24 cellular contexts compared by ENCODE assay signal in genomic region chr4:171582961-171583581, GRCh38.
DNase-seq lines count a peak whose midpoint lies in the region; ATAC-seq, FAIRE-seq and TF ChIP-seq lines count a peak whose summit lies in the region.
"Had no signal": no experiment of that assay in that cellular context is flagged by ENCODE, and none has a peak within 500 bp of the region (broad histone marks: within the 10 kb centered on the region; RNA-seq: fewer than 3 reads in every experiment).

No MANE protein-coding gene starts in this region.

- FAIRE-seq in GM12892 (lab: Jason Lieb, UNC): peak; percentile 51
- FAIRE-seq in GM12878 (lab: Jason Lieb, UNC): no peak
- FAIRE-seq: H1 had no signal

- H3K4me2 ChIP-seq in GM12878 (ENCODE audit: control insufficient read depth, insufficient read depth): no peak overlapping the region

- H3K36me3 Mint-ChIP-seq in immature natural killer cell: no peaks in the 10 kb centered on the region
- H3K36me3 Mint-ChIP-seq: activated naive CD8-positive, alpha-beta T cell; brain; CD8-positive, alpha-beta memory T cell had no signal

- H3K9me3 Mint-ChIP-seq in immature natural killer cell: peaks cover 2 to 29% (median 12%) of the 10 kb centered on the region in 6 donors
- H3K9me3 Mint-ChIP-seq: stimulated activated naive CD8-positive, alpha-beta T cell treated with anti-CD3 and anti-CD28 coated beads, Interleukin-15, Interleukin-2, amounts not matched to agents 100 ng/mL and 50 ng/mL, for 24 hours had no signal

- no peak overlapping the region for H3K4me3 Mint-ChIP-seq in immature natural killer cell
- H3K4me3 Mint-ChIP-seq: activated naive CD8-positive, alpha-beta T cell; brain; CD8-positive, alpha-beta memory T cell; stimulated activated naive CD8-positive, alpha-beta T cell treated with anti-CD3 and anti-CD28 coated beads, Interleukin-15, Interleukin-2, amounts not matched to agents 100 ng/mL and 50 ng/mL, for 24 hours had no signal

- H3K9me3 ChIP-seq in GM12878 (replicated peaks; ENCODE audit: control insufficient read depth, insufficient read depth, low read length) (peaks cover 3% of the 10 kb centered on the region; the same call in 1 of the 3 replicates), right atrium auricular region (no peaks in the 10 kb centered on the region)
- H3K9me3 ChIP-seq: colonic mucosa, ovary, right lobe of liver, upper lobe of left lung had no signal

- POLR2A ChIA-PET in GM12878 (lab: Charles Lee): no interaction called here

- no peaks in the 10 kb centered on the region for H3K79me2 ChIP-seq in GM12878 (ENCODE audit: control insufficient read depth, insufficient read depth, low read length)

- TF ChIP-seq POLR2A in GM12892 (IDR thresholded peaks at IDR 0.05; ENCODE audit: low read depth, low read length) (no peak), GM12878 (IDR thresholded peaks at IDR 0.05; ENCODE audit: low read depth, low read length) (no peak)

- H3K27me3 ChIP-seq in GM12878 (replicated peaks in 1 of 2; ENCODE audit: control insufficient read depth in 2 of 2, insufficient read depth in 2 of 2, low read length in 1 of 2): no peaks in the 10 kb centered on the region
- no peaks in the 10 kb centered on the region for H3K27me3 ChIP-seq in right atrium auricular region
- H3K27me3 ChIP-seq: colonic mucosa, ovary, right lobe of liver, upper lobe of left lung had no signal

- H3K27ac ChIP-seq in GM12878 (ENCODE audit: control insufficient read depth, insufficient read depth) (no peak overlapping the region), right atrium auricular region (no peak overlapping the region)
- H3K27ac ChIP-seq: colonic mucosa, ovary, right lobe of liver, upper lobe of left lung had no signal

- RAD21 ChIA-PET in GM12878 (lab: Charles Lee; ENCODE audit: unreplicated experiment): no interaction called here

- H2AFZ ChIP-seq in GM12878 (ENCODE audit: control insufficient read depth, low read depth, low read length): no peak overlapping the region

- intact Hi-C loops in GM12878 (cut with micrococcal nuclease; ENCODE audit: unreplicated experiment): no loop called here

- no peak overlapping the region for H3K4me3 ChIP-seq in GM12878
- no peak overlapping the region for H3K4me3 ChIP-seq in right atrium auricular region
- H3K4me3 ChIP-seq: colonic mucosa, ovary, right lobe of liver, upper lobe of left lung had no signal

- ATAC-seq in GM21360 (IDR thresholded peaks at IDR 0.05; ENCODE audit: unreplicated experiment) (peak; percentile 57), HG03103 (IDR thresholded peaks at IDR 0.05; ENCODE audit: low read depth, unreplicated experiment) (peak; percentile 46), GM12878 (peak; percentile 58), HG02884 (IDR thresholded peaks at IDR 0.05; ENCODE audit: unreplicated experiment) (no peak)
- ATAC-seq: activated CD4-positive, CD25-positive, alpha-beta regulatory T cell treated with anti-CD3 and anti-CD28 coated beads, Interleukin-2, amount 50 U/mL, for 24 hours; right lobe of liver had no signal

- no peak for TF ChIP-seq CTCF in GM12878 (IDR thresholded peaks at IDR 0.05 in 2 of 3, conservative IDR thresholded peaks at IDR 0.05 in 1 of 3; ENCODE audit: control insufficient read depth in 2 of 3, extremely low read depth in 1 of 3, insufficient read depth in 1 of 3, low read depth in 3 of 3, low read length in 3 of 3)
- no peak for TF ChIP-seq CTCF in right atrium auricular region (IDR thresholded peaks at IDR 0.05)

- H3K36me3 ChIP-seq in GM12878 (ENCODE audit: control insufficient read depth in 2 of 2, insufficient read depth in 2 of 2, low read length in 1 of 2) (no peaks in the 10 kb centered on the region), right atrium auricular region (no peaks in the 10 kb centered on the region)
- H3K36me3 ChIP-seq: colonic mucosa, ovary, right lobe of liver, upper lobe of left lung had no signal

- CTCF ChIA-PET in GM12878 (lab: Yijun Ruan, JAX): no interaction called here

- no peak for TF ChIP-seq RAD21 in GM12878 (IDR thresholded peaks at IDR 0.05; ENCODE audit: insufficient read depth, low read depth, low read length)

- in situ Hi-C loops in GM12878 (cut with MboI): no loop called here

- WGBS in GM12878 (ENCODE audit: insufficient coverage, insufficient replicate concordance, low lambda C conversion rate, missing lambda C conversion rate): 26% methylated on average over 3 of the region's 4 CpGs

- no peak for DNase-seq in GM12892 (ENCODE audit: insufficient read length)
- DNase-seq in GM12878 (ENCODE audit: low read depth, low spot score): no peak
- DNase-seq in immature natural killer cell: no peak
- DNase-seq in midbrain (lab: John Stamatoyannopoulos, UW): no peak
- DNase-seq in right atrium auricular region (ENCODE audit: low spot score): no peak
- DNase-seq: CD8-positive, alpha-beta memory T cell; colonic mucosa; DMS79 treated with DMSO at 0.1 percent for 48 hours; head of caudate nucleus; NCI-H2081 treated with DMSO at 0.1 percent for 48 hours; NCI-H510A treated with DMSO at 0.1 percent for 48 hours; ovary; right lobe of liver; Right ventricle myocardium superior; T-helper 2 cell; upper lobe of left lung had no signal

- H3K4me1 ChIP-seq in GM12878 (ENCODE audit: control insufficient read depth, insufficient read depth, low read length) (peaks cover 9% of the 10 kb centered on the region), right atrium auricular region (no peaks in the 10 kb centered on the region)
- H3K4me1 ChIP-seq: colonic mucosa, right lobe of liver, upper lobe of left lung had no signal

- no TSS peak for BruUV-seq in GM12878 (replicated peaks; lab: Mats Ljungman, UMichigan)

- H3K27me3 Mint-ChIP-seq in immature natural killer cell (ENCODE audit: low read depth in 3 of 3): no peaks in the 10 kb centered on the region
- H3K27me3 Mint-ChIP-seq: activated naive CD8-positive, alpha-beta T cell; brain; CD8-positive, alpha-beta memory T cell; stimulated activated naive CD8-positive, alpha-beta T cell treated with anti-CD3 and anti-CD28 coated beads, Interleukin-15, Interleukin-2, amounts not matched to agents 100 ng/mL and 50 ng/mL, for 24 hours had no signal

- no peak overlapping the region for H3K9ac ChIP-seq in GM12878 (ENCODE audit: control insufficient read depth, insufficient read depth, low read length)

- no peak overlapping the region for H3K27ac Mint-ChIP-seq in immature natural killer cell
- H3K27ac Mint-ChIP-seq: activated naive CD8-positive, alpha-beta T cell; brain; CD8-positive, alpha-beta memory T cell had no signal

- no peaks in the 10 kb centered on the region for H4K20me1 ChIP-seq in GM12878 (ENCODE audit: control insufficient read depth, insufficient read depth)

- SMC1A ChIA-PET in GM12878 (lab: Charles Lee; ENCODE audit: uncharacterized antibody, unreplicated experiment): interaction anchor here (2.5 kb wide), 1 partner anchor 13 kb away, joined by 6 read pairs; no protein-coding TSS in a partner anchor

- no peaks in the 10 kb centered on the region for H3K4me1 Mint-ChIP-seq in immature natural killer cell
- H3K4me1 Mint-ChIP-seq: CD8-positive, alpha-beta memory T cell had no signal

- no peak for TF ChIP-seq EP300 in GM12878 (IDR thresholded peaks at IDR 0.05; ENCODE audit: borderline replicate concordance in 1 of 2, control insufficient read depth in 1 of 2, low read depth in 2 of 2, low read length in 2 of 2)

TF ChIP-seq in GM12878, 131 proteins besides CTCF, POLR2A, EP300 and RAD21 (continues in another document):
- TF ChIP-seq RELA (IDR thresholded peaks at IDR 0.05; ENCODE audit: borderline replicate concordance, partially characterized antibody) (no peak), CUX1 (IDR thresholded peaks at IDR 0.05; ENCODE audit: insufficient replicate concordance, low read depth, low read length) (no peak), RB1 (IDR thresholded peaks at IDR 0.05; ENCODE audit: borderline replicate concordance) (no peak), CBFB (IDR thresholded peaks at IDR 0.05; ENCODE audit: low read depth) (no peak), POU2F2 (IDR thresholded peaks at IDR 0.05; ENCODE audit: borderline replicate concordance, low read depth, low read length) (no peak), SUPT20H (IDR thresholded peaks at IDR 0.05; ENCODE audit: borderline replicate concordance, control insufficient read depth, low read depth, low read length) (no peak), HDAC2 (IDR thresholded peaks at IDR 0.05) (no peak), JUND (IDR thresholded peaks at IDR 0.05; ENCODE audit: low read depth, low read length) (no peak)
